24 cellular contexts compared by ENCODE assay signal in the genomic region with DNA sequence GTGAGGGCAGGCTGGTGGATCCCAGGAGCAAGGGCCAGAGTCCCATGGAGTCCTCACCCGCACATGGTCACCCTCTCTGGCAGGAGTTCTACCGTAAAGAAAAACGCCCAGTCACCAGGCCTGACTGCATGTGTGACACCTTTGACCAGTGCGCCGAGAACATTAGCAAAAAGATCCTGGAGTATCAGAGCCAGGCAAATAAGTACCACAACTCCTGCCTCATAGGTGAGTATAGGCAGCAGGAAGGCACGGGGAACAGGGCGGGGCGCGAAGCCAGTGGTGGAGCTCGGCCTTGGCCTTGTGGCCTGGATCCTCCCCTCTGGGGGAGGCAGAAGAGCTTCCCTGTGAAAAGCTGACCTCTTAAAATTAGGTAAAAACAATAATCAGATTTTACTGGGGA. TPM values are rescaled to one million over a fixed set of nuclear protein-coding genes. Genes with fewer than 3 reads are reported as not detected.
"Had no signal": no experiment of that assay in that cellular context is flagged by ENCODE, and none has a peak within 500 bp of the region (broad histone marks: within the 10 kb centered on the region; RNA-seq: fewer than 3 reads in every experiment).

No MANE protein-coding gene starts in this region.

- H3K9me3 ChIP-seq: gastroesophageal sphincter, pancreas, upper lobe of right lung had no signal

- H3K4me3 ChIP-seq: gastroesophageal sphincter, pancreas, psoas muscle, right atrium auricular region, upper lobe of right lung had no signal

- H3K27ac Mint-ChIP-seq: activated naive CD4-positive, alpha-beta T cell treated with anti-CD3 and anti-CD28 coated beads, Interleukin-2, amount 50 U/mL, for 72 hours; brain; memory B cell; nephron; T-helper 2 cell treated with Interferon-gamma antibody and Interleukin-4, amounts not matched to agents 5 μg/mL and 100 μg/mL, for 36 hours had no signal

- H3K4me1 Mint-ChIP-seq: brain, nephron had no signal

- H3K36me3 ChIP-seq: pancreas, upper lobe of right lung had no signal

- H3K4me1 ChIP-seq: gastroesophageal sphincter, pancreas, psoas muscle, right atrium auricular region, upper lobe of right lung had no signal

- H3K4me3 Mint-ChIP-seq: brain; memory B cell; nephron; T-helper 2 cell treated with Interferon-gamma antibody and Interleukin-4, amounts not matched to agents 5 μg/mL and 100 μg/mL, for 36 hours had no signal

- H3K27me3 Mint-ChIP-seq: brain, memory B cell had no signal

- FAIRE-seq: islet of Langerhans, pancreas, TTC549 had no signal

- DNase-seq: activated CD4-positive, alpha-beta T cell treated with anti-CD3 and anti-CD28 coated beads for 1 hour; activated CD4-positive, alpha-beta T cell treated with anti-CD3 and anti-CD28 coated beads, Interleukin-2, amount 50 U/mL, for 1 hour; activated T-cell treated with anti-CD3 and anti-CD28 coated beads, Interleukin-2, amount 50 U/mL, for 1 hour; aorta; central memory CD4-positive, alpha-beta T cell; head of caudate nucleus; hypothalamus; left cardiac atrium; pancreas; psoas muscle; stimulated activated CD4-positive, alpha-beta T cell treated with anti-CD3 and anti-CD28 coated beads, Interleukin-12 subunit alpha, Interleukin-12 subunit beta, amount 100 ng/mL, for 4 hours; stimulated activated CD4-positive, alpha-beta T cell treated with anti-CD3 and anti-CD28 coated beads, Interleukin-4, amount 100 ng/mL, for 4 hours; stimulated activated naive CD8-positive, alpha-beta T cell treated with anti-CD3 and anti-CD28 coated beads, Interleukin-15, Interleukin-2, amounts not matched to agents 100 U/mL and 50 U/mL, for 24 hours; upper lobe of right lung had no signal

- H3K27ac ChIP-seq: gastroesophageal sphincter, pancreas, psoas muscle, right atrium auricular region, upper lobe of right lung had no signal

- ATAC-seq: activated naive CD4-positive, alpha-beta T cell treated with anti-CD3 and anti-CD28 coated beads, Interleukin-2, amount 50 U/mL, for 72 hours; gastroesophageal sphincter; left cardiac atrium; psoas muscle; stimulated activated naive CD8-positive, alpha-beta T cell treated with anti-CD3 and anti-CD28 coated beads, Interleukin-15, Interleukin-2, amounts not matched to agents 100 U/mL and 50 U/mL, for 24 hours had no signal

- H3K27me3 ChIP-seq: gastroesophageal sphincter, pancreas, right atrium auricular region, upper lobe of right lung had no signal

RNA-seq across cellular contexts. Expression of gene CCDC180, which starts 59.0 kb away (rescaled TPM):
- total RNA-seq: myocyte had no signal
